8 cellular contexts compared by ENCODE assay signal in genomic region chr7:134458341-134458805, GRCh38. TPM values are rescaled to one million over a fixed set of nuclear protein-coding genes. Genes with fewer than 3 reads are reported as not detected.
DNase-seq lines count a peak whose midpoint lies in the region; ATAC-seq and TF ChIP-seq lines count a peak whose summit lies in the region.

No MANE protein-coding gene starts in this region.

- peak overlapping the region; percentile 59 for H3K4me3 ChIP-seq in GM12865 (ENCODE audit: low read depth, low read length)
- H3K4me3 ChIP-seq in choroid plexus epithelial cell (ENCODE audit: low read depth, low read length) = peak overlapping the region; percentile 87

- ATAC-seq in left lobe of liver = peak; percentile 56

- DNase-seq in GM12865 (ENCODE audit: low read depth) (peak; percentile 72), HCEC 1CT (peak; percentile 46), NCI-H1092 treated with DMSO at 0.1 percent for 48 hours (lab: John Stamatoyannopoulos, UW) (peak; percentile 59), choroid plexus epithelial cell (ENCODE audit: low read depth) (peak; percentile 45), left lobe of liver (ENCODE audit: low spot score) (no peak), NCI-H2196 (lab: John Stamatoyannopoulos, UW; ENCODE audit: unreplicated experiment) (no peak)
- DNase-seq in activated CD4-positive, alpha-beta T cell treated with anti-CD3 and anti-CD28 coated beads for 1 hour = peak; percentile 24
- DNase-seq in stimulated activated CD4-positive, alpha-beta T cell treated with anti-CD3 and anti-CD28 coated beads, Interleukin-4, amount 100 ng/mL, for 24 hours = peak; percentile 53

- TF ChIP-seq CTCF in GM12865 (IDR thresholded peaks at IDR 0.05; ENCODE audit: insufficient read depth, low read depth, low read length, missing control alignments) = peak; percentile 41
- TF ChIP-seq CTCF in choroid plexus epithelial cell (conservative IDR thresholded peaks at IDR 0.05; ENCODE audit: low read depth, low read length) = peak; percentile 39

RNA-seq across cellular contexts. Expression of gene AKR1B1, which starts 0.5 kb away (rescaled TPM):
- total RNA-seq in left lobe of liver = 9.7 TPM

Comparison
In these comparisons a context has a peak if more than half of its experiments do, and no peak if none do; other contexts are left out.
1. DNase-seq: peak in GM12865 (single experiment), HCEC 1CT (single experiment), NCI-H1092 treated with DMSO at 0.1 percent for 48 hours (single experiment), activated CD4-positive, alpha-beta T cell treated with anti-CD3 and anti-CD28 coated beads for 1 hour (single experiment), choroid plexus epithelial cell (single experiment) and stimulated activated CD4-positive, alpha-beta T cell treated with anti-CD3 and anti-CD28 coated beads, Interleukin-4, amount 100 ng/mL, for 24 hours (single experiment); none in left lobe of liver (single experiment) and NCI-H2196 (single experiment).